15 cellular contexts compared by ENCODE assay signal in the genomic region with DNA sequence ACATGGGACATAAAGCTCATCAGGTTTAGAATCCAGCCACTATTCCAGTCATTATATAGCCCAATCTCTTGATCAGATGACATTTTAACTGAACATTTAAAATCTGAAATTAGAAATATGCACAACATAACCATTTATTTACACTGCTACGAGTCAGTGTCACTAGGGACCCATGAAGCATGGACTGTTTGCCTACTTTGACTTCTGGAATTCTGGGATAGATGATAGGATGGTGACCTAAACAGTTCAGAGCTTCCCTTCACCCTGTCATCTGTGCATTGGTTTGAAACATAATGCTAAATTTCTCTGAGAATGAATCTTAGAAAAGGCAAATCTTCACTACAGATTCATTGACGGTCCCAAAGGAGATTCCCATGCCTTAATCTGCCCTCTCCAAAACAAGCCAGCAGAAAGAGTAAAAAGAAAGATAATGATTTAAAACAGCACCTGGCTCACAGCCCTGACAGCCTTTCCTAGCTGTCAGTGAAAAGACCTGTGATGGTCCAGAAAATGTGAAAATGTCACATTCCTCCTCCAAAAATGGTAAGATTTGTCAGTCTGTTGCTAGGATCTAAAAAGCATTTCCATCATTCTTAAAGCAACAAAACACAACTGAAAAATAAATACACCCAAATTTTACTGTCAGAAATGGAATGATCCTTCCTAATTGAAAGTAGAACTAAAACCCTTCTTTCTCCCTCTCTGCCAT.
"Had no signal": no experiment of that assay in that cellular context is flagged by ENCODE, and none has a peak within 500 bp of the region (broad histone marks: within the 10 kb centered on the region; RNA-seq: fewer than 3 reads in every experiment).

No MANE protein-coding gene starts in this region.

- H3K36me3 Mint-ChIP-seq: activated naive CD8-positive, alpha-beta T cell treated with anti-CD3 and anti-CD28 coated beads, Interleukin-2, amount 10 ng/mL, durations not matched to agents 7 days and 5 days; naive thymus-derived CD8-positive, alpha-beta T cell had no signal

- H3K27ac ChIP-seq: lower lobe of right lung, ovary, sigmoid colon, upper lobe of left lung, VCaP had no signal

- ATAC-seq: activated T-cell treated with anti-CD3 and anti-CD28 coated beads, Interleukin-2, amount 50 U/mL, for 72 hours; lower lobe of right lung; naive thymus-derived CD8-positive, alpha-beta T cell; stimulated activated naive CD8-positive, alpha-beta T cell treated with anti-CD3 and anti-CD28 coated beads, Interleukin-15, Interleukin-2, amounts not matched to agents 100 U/mL and 50 U/mL, for 24 hours had no signal

- H3K4me3 Mint-ChIP-seq: activated CD4-positive, alpha-beta memory T cell treated with anti-CD3 and anti-CD28 coated beads, Interleukin-2, amount 10 ng/mL, durations not matched to agents 7 days and 5 days; activated naive CD8-positive, alpha-beta T cell treated with anti-CD3 and anti-CD28 coated beads, Interleukin-2, amount 10 ng/mL, durations not matched to agents 7 days and 5 days; activated T-cell treated with anti-CD3 and anti-CD28 coated beads, Interleukin-2, amount 50 U/mL, for 72 hours; naive thymus-derived CD8-positive, alpha-beta T cell had no signal

- H3K4me1 ChIP-seq: upper lobe of left lung had no signal

- DNase-seq: activated CD4-positive, alpha-beta memory T cell treated with anti-CD3 and anti-CD28 coated beads, Interleukin-2, amount 10 ng/mL, durations not matched to agents 7 days and 5 days; activated CD8-positive, alpha-beta memory T cell treated with anti-CD3 and anti-CD28 coated beads, Interleukin-2, amount 50 U/mL, for 4 hours; activated naive CD8-positive, alpha-beta T cell treated with anti-CD3 and anti-CD28 coated beads, Interleukin-2, amount 10 ng/mL, durations not matched to agents 7 days and 5 days; activated T-cell treated with anti-CD3 and anti-CD28 coated beads, Interleukin-2, amount 50 U/mL, for 72 hours; anterior cingulate cortex; hippocampal formation; lower lobe of right lung; naive thymus-derived CD8-positive, alpha-beta T cell; ovary; sigmoid colon; stimulated activated CD4-positive, alpha-beta T cell treated with anti-CD3 and anti-CD28 coated beads, Interleukin-2, amount 100 ng/mL, for 48 hours; stimulated activated naive CD8-positive, alpha-beta T cell treated with anti-CD3 and anti-CD28 coated beads, Interleukin-15, Interleukin-2, amounts not matched to agents 100 U/mL and 50 U/mL, for 24 hours; T1000; upper lobe of left lung had no signal

- H3K27ac Mint-ChIP-seq: activated CD4-positive, alpha-beta memory T cell treated with anti-CD3 and anti-CD28 coated beads, Interleukin-2, amount 10 ng/mL, durations not matched to agents 7 days and 5 days; activated naive CD8-positive, alpha-beta T cell treated with anti-CD3 and anti-CD28 coated beads, Interleukin-2, amount 10 ng/mL, durations not matched to agents 7 days and 5 days; activated T-cell treated with anti-CD3 and anti-CD28 coated beads, Interleukin-2, amount 50 U/mL, for 72 hours; naive thymus-derived CD8-positive, alpha-beta T cell had no signal

- H3K36me3 ChIP-seq: lower lobe of right lung, ovary, sigmoid colon, upper lobe of left lung had no signal

- H3K9me3 ChIP-seq: lower lobe of right lung, ovary, sigmoid colon, upper lobe of left lung had no signal

- H3K4me1 Mint-ChIP-seq: activated CD4-positive, alpha-beta memory T cell treated with anti-CD3 and anti-CD28 coated beads, Interleukin-2, amount 10 ng/mL, durations not matched to agents 7 days and 5 days; activated naive CD8-positive, alpha-beta T cell treated with anti-CD3 and anti-CD28 coated beads, Interleukin-2, amount 10 ng/mL, durations not matched to agents 7 days and 5 days; naive thymus-derived CD8-positive, alpha-beta T cell had no signal

- H3K9me3 Mint-ChIP-seq: activated CD4-positive, alpha-beta memory T cell treated with anti-CD3 and anti-CD28 coated beads, Interleukin-2, amount 10 ng/mL, durations not matched to agents 7 days and 5 days; activated naive CD8-positive, alpha-beta T cell treated with anti-CD3 and anti-CD28 coated beads, Interleukin-2, amount 10 ng/mL, durations not matched to agents 7 days and 5 days; activated T-cell treated with anti-CD3 and anti-CD28 coated beads, Interleukin-2, amount 50 U/mL, for 72 hours had no signal

- H3K27me3 ChIP-seq: ovary, sigmoid colon, upper lobe of left lung had no signal

- H3K4me3 ChIP-seq: lower lobe of right lung, ovary, sigmoid colon, upper lobe of left lung had no signal
